ENCODE assay signal across 1 cellular context in genomic region chr2:95379616-95379925, GRCh38.
TF ChIP-seq lines count a peak whose summit lies in the region.

No MANE protein-coding gene starts in this region.

TF ChIP-seq in HCT116, 20 proteins besides CTCF, POLR2A, EP300 and RAD21 (continued from another document):
- TF ChIP-seq, protein P1, sequence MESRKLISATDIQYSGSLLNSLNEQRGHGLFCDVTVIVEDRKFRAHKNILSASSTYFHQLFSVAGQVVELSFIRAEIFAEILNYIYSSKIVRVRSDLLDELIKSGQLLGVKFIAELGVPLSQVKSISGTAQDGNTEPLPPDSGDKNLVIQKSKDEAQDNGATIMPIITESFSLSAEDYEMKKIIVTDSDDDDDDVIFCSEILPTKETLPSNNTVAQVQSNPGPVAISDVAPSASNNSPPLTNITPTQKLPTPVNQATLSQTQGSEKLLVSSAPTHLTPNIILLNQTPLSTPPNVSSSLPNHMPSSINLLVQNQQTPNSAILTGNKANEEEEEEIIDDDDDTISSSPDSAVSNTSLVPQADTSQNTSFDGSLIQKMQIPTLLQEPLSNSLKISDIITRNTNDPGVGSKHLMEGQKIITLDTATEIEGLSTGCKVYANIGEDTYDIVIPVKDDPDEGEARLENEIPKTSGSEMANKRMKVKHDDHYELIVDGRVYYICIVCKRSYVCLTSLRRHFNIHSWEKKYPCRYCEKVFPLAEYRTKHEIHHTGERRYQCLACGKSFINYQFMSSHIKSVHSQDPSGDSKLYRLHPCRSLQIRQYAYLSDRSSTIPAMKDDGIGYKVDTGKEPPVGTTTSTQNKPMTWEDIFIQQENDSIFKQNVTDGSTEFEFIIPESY (IDR thresholded peaks at IDR 0.05; ENCODE audit: extremely low read depth, insufficient replicate concordance, low read length), result no peak
- TF ChIP-seq, protein P2, sequence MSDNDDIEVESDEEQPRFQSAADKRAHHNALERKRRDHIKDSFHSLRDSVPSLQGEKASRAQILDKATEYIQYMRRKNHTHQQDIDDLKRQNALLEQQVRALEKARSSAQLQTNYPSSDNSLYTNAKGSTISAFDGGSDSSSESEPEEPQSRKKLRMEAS (IDR thresholded peaks at IDR 0.05), result no peak
- TF ChIP-seq EGR1 (IDR thresholded peaks at IDR 0.05; ENCODE audit: low read depth) (no peak), ZNF274 (IDR thresholded peaks at IDR 0.05; ENCODE audit: low read depth, low read length) (no peak), JUND (IDR thresholded peaks at IDR 0.05) (no peak), SRF (IDR thresholded peaks at IDR 0.05; ENCODE audit: low read depth) (no peak), FOSL1 (IDR thresholded peaks at IDR 0.05; ENCODE audit: low read depth) (no peak), ATF3 (IDR thresholded peaks at IDR 0.05) (no peak), POLR2AphosphoS5 (IDR thresholded peaks at IDR 0.05; ENCODE audit: low read depth, low read length) (no peak), EZH2 (IDR thresholded peaks at IDR 0.05) (no peak), EZH2phosphoT487 (IDR thresholded peaks at IDR 0.05; ENCODE audit: borderline replicate concordance) (no peak)
